In genomic region chr5:470961-471749, GRCh38 we compare ENCODE assay signal across 8 cellular contexts. TPM values are rescaled to one million over a fixed set of nuclear protein-coding genes. Genes with fewer than 3 reads are reported as not detected.
A peak's percentile ranks its signal among the peaks of the same experiment; 100 is the strongest.
DNase-seq lines count a peak whose midpoint lies in the region; ATAC-seq, FAIRE-seq and TF ChIP-seq lines count a peak whose summit lies in the region.

No MANE protein-coding gene starts in this region.

- H3K9me1 ChIP-seq in K562 (ENCODE audit: control insufficient read depth, insufficient read depth, low read length), result no peaks in the 10 kb centered on the region

- peaks cover 9 to 66% of the 10 kb centered on the region in 2 experiments; a peak in 4 of 5 replicates for H3K4me1 ChIP-seq in K562 (replicated peaks in 1 of 2; ENCODE audit: control insufficient read depth in 2 of 2, insufficient read depth in 2 of 2, low read length in 2 of 2)

- WGBS in K562 (ENCODE audit: insufficient coverage, low coverage, missing lambda C conversion rate), result 79% methylated on average over 31 of the region's 31 CpGs

- no peak for TF ChIP-seq EP300 in K562 (IDR thresholded peaks at IDR 0.05; ENCODE audit: low read length)

- intact Hi-C loops in CD14-positive monocyte (cut with micrococcal nuclease) (loop anchor here (5.0 to 10.0 kb wide), 3 partner anchors 74 to 424 kb away; partner anchors contain the start of genes CEP72 (in 2 of the 2), BRD9 (in 1 of the 2) and TRIP13 (in 1 of the 2)), K562 (cut with micrococcal nuclease) (loop anchor here (10.0 kb wide), 1 partner anchor 144 kb away; the partner anchor contains the start of gene CEP72), natural killer cell (cut with micrococcal nuclease) (no loop called here)

- peaks cover 7% of the 10 kb centered on the region for H4K20me1 ChIP-seq in K562 (replicated peaks; ENCODE audit: control insufficient read depth, insufficient read depth, low read length)

- H3K4me2 ChIP-seq in K562 (ENCODE audit: insufficient read depth, low read length), result peak overlapping the region; percentile 86

- TF ChIP-seq CTCF in CD14-positive monocyte (IDR thresholded peaks at IDR 0.05) (no peak), K562 (IDR thresholded peaks at IDR 0.05 in 2 of 3, conservative IDR thresholded peaks at IDR 0.05 in 1 of 3; ENCODE audit: insufficient read depth in 2 of 3, low read depth in 1 of 3, low read length in 3 of 3) (no peak), natural killer cell (IDR thresholded peaks at IDR 0.05) (no peak), GM10266 (IDR thresholded peaks at IDR 0.05; ENCODE audit: control insufficient read depth, insufficient read depth, low read depth, missing control alignments) (no peak)

- peaks cover 29% of the 10 kb centered on the region; the same call in 2 of the 3 replicates for H3K36me3 ChIP-seq in K562 (ENCODE audit: control insufficient read depth, insufficient read depth, low read length)

- H3K27me3 Mint-ChIP-seq in CD14-positive monocyte (ENCODE audit: low read depth in 3 of 3) (peaks cover 20 to 27% (median 27%) of the 10 kb centered on the region in 3 donors), IgD-negative memory B cell (peaks cover 5% of the 10 kb centered on the region), natural killer cell (ENCODE audit: low read depth in 2 of 2) (peaks cover 0 to 3% of the 10 kb centered on the region in 2 donors)

- H3K9ac ChIP-seq in K562 (ENCODE audit: insufficient read depth in 1 of 2, low read depth in 2 of 2, low read length in 2 of 2), result peak overlapping the region in 1 of 2 experiments; percentile 100; a peak in 2 of 4 replicates

- CTCF ChIA-PET in K562 (lab: Yijun Ruan, JAX; ENCODE audit: low intra/inter-chr PET ratio), result no interaction called here

- peaks cover 18 to 21% of the 10 kb centered on the region in 2 donors for H3K36me3 Mint-ChIP-seq in CD14-positive monocyte
- H3K36me3 Mint-ChIP-seq in IgD-negative memory B cell, result peaks cover 4% of the 10 kb centered on the region
- no peaks in the 10 kb centered on the region for H3K36me3 Mint-ChIP-seq in natural killer cell

- H3K9me3 Mint-ChIP-seq in CD14-positive monocyte (peaks cover 0 to 6% (median 2%) of the 10 kb centered on the region in 7 donors), IgD-negative memory B cell (no peaks in the 10 kb centered on the region), natural killer cell (no peaks in the 10 kb centered on the region)

- POLR2A ChIA-PET in K562 (lab: Yijun Ruan, JAX), result interaction anchor here (0.7 to 1.0 kb wide), 4 partner anchors 24 to 57 kb away, joined by 3 to 4 read pairs (median 4); no protein-coding TSS in a partner anchor

- FAIRE-seq in K562 (lab: Jason Lieb, UNC), result peak; percentile 55

- DNase-seq in CD14-positive monocyte (ENCODE audit: low spot score), result peak; percentile 40
- no peak for DNase-seq in K562 (ENCODE audit: extremely low read depth in 1 of 4, low spot score in 3 of 4)
- DNase-seq in natural killer cell, result no peak
- no peak for DNase-seq in GM10266 (ENCODE audit: extremely low spot score)
- no peak for DNase-seq in Kasumi-1 (lab: John Stamatoyannopoulos, UW)
- no peak for DNase-seq in KBM-7

- H3K27ac Mint-ChIP-seq in CD14-positive monocyte (no peak overlapping the region), IgD-negative memory B cell (peak overlapping the region in 2 of 3 donors; percentile 62 to 89), natural killer cell (peak overlapping the region; percentile 16 to 75)

- no peak overlapping the region for H2AFZ ChIP-seq in K562 (ENCODE audit: low read depth, low read length)

- TF ChIP-seq RAD21 in K562 (CRISPR knock-in tag; conservative IDR thresholded peaks at IDR 0.05 in 1 of 2, IDR thresholded peaks at IDR 0.05 in 1 of 2), result no peak

- H3K4me3 Mint-ChIP-seq in CD14-positive monocyte (peak overlapping the region; percentile 65 to 69), IgD-negative memory B cell (peak overlapping the region; percentile 79 to 89 (median 86)), natural killer cell (peak overlapping the region; percentile 60)

- H3K79me2 ChIP-seq in K562 (ENCODE audit: control insufficient read depth, insufficient read depth, low read length), result peaks cover 21% of the 10 kb centered on the region

- ATAC-seq in K562, result 0 out of 3 replicates have a peak, but pooled peaks have one; percentile 5
- no peak for ATAC-seq in natural killer cell
- ATAC-seq in HG03039 (IDR thresholded peaks at IDR 0.05; ENCODE audit: unreplicated experiment), result no peak

- no peak overlapping the region for H3K27ac ChIP-seq in K562 (ENCODE audit: extremely low read depth, low read depth, low read length)

- no peak for TF ChIP-seq POLR2A in K562 (conservative IDR thresholded peaks at IDR 0.05)

- no peaks in the 10 kb centered on the region for H3K9me3 ChIP-seq in K562 (replicated peaks; ENCODE audit: control insufficient read depth, insufficient read depth, low read depth, low read length)

- peaks cover 18% of the 10 kb centered on the region for H3K4me1 Mint-ChIP-seq in CD14-positive monocyte
- peaks cover 16 to 19% (median 16%) of the 10 kb centered on the region in 3 donors for H3K4me1 Mint-ChIP-seq in IgD-negative memory B cell
- H3K4me1 Mint-ChIP-seq in natural killer cell, result peaks cover 5 to 27% of the 10 kb centered on the region in 2 donors

- peak overlapping the region; percentile 89; the same call in 1 of the 2 replicates for H3K4me3 ChIP-seq in K562

- BruUV-seq in K562 (replicated peaks; lab: Mats Ljungman, UMichigan), result TSS peak; percentile 60

- peaks cover 4 to 14% of the 10 kb centered on the region in 2 experiments; a peak in 2 of 5 replicates for H3K27me3 ChIP-seq in K562 (ENCODE audit: control insufficient read depth in 2 of 2, insufficient read depth in 2 of 2, low read length in 2 of 2)

- in situ Hi-C loops in K562 (cut with MboI) (no loop called here), KBM-7 (cut with MboI; ENCODE audit: low pct_unique_long_range_greater_than_20kb, low sequenced_read_pairs) (no loop called here)

TF ChIP-seq in K562, 482 proteins besides CTCF, POLR2A, EP300 and RAD21 (continues in another document):
- TF ChIP-seq GATAD2B (IDR thresholded peaks at IDR 0.05; ENCODE audit: borderline replicate concordance), result no peak
- peak; percentile 11; the same call in 1 of the 2 replicates for TF ChIP-seq PHF8 (IDR thresholded peaks at IDR 0.05; ENCODE audit: borderline replicate concordance, low read length)
- peak in 1 of 2 experiments; percentile 42 for TF ChIP-seq E2F6 (IDR thresholded peaks at IDR 0.05; ENCODE audit: borderline replicate concordance in 1 of 2, extremely low read depth in 1 of 2, insufficient read depth in 1 of 2, insufficient read length in 1 of 2, low read depth in 1 of 2, low read length in 1 of 2, poor library complexity in 1 of 2, severe bottlenecking in 1 of 2)
- no peak for TF ChIP-seq TAF9B (IDR thresholded peaks at IDR 0.05; ENCODE audit: partially characterized antibody)

RNA-seq across cellular contexts. Expression of gene EXOC3, which starts 28.2 kb away (rescaled TPM):
- polyA plus RNA-seq in CD14-positive monocyte (10 to 100 TPM; 33.2 to 53.8 TPM), IgD-negative memory B cell (25.8 TPM), K562 (2011; rRNA removed) (15.5 and 18.8 TPM in 2 replicates), K562 (2014; fragmentation: Illumina TruSeq; extraction: Trizol) (22.9 and 25.8 TPM in 2 replicates), K562 (2014; fragmentation: Nextera tagmentation; extraction: Ambion mirVana) (1 to 10 TPM; 1.4 to 3.7 TPM), K562 (2014; rRNA removed) (25.6 and 26.4 TPM in 2 replicates)
- 103 and 177 TPM in 2 replicates for total RNA-seq in K562 (2011; cell fraction: chromatin; rRNA removed; ENCODE audit: low replicate concordance)
- total RNA-seq in K562 (2011; cell fraction: nucleolus; rRNA removed), result 66.8 and 69.0 TPM in 2 replicates
- total RNA-seq in K562 (2011; cell fraction: nucleoplasm; rRNA removed), result 75.2 and 79.0 TPM in 2 replicates
- total RNA-seq in K562 (2014; rRNA removed) (22.4 and 27.5 TPM in 2 replicates), K562 (2014; rRNA removed; fragmentation: Illumina TruSeq; extraction: Trizol) (13.9 and 16.5 TPM in 2 replicates), K562 (2015; rRNA removed; fragmentation: Illumina TruSeq; extraction: Trizol) (22.4 and 22.9 TPM in 2 replicates), K562 (2021) (41.0 and 41.9 TPM in 2 replicates), natural killer cell (10 to 100 TPM; 89.6 to 99.9 (median 96.3) TPM)
- polyA plus RNA-seq in K562 (2011; cell fraction: cytosol; rRNA removed), result 12.0 and 15.7 TPM in 2 replicates
- 37.6 and 54.4 TPM in 2 replicates for polyA plus RNA-seq in K562 (2011; cell fraction: nucleus; rRNA removed)
- 34.5 and 78.0 TPM in 2 replicates for polyA plus RNA-seq in K562 (2012)
- polyA minus RNA-seq in K562 (2011; rRNA and poly(A)+ RNA removed), result 13.4 and 17.1 TPM in 2 replicates
- 14.6 and 14.7 TPM in 2 replicates for polyA minus RNA-seq in K562 (2011; cell fraction: cytosol; rRNA and poly(A)+ RNA removed)
- polyA minus RNA-seq in K562 (2011; cell fraction: nucleus; rRNA and poly(A)+ RNA removed), result 18.3 and 25.2 TPM in 2 replicates

RNA-seq across cellular contexts. Expression of gene SLC9A3, which starts 53.1 kb away (rescaled TPM):
- polyA plus RNA-seq in CD14-positive monocyte (under 1 TPM; 0.31 to 0.42 TPM), IgD-negative memory B cell (1.2 TPM), K562 (2011; rRNA removed) (2.6 and 3.7 TPM in 2 replicates), K562 (2014; fragmentation: Illumina TruSeq; extraction: Trizol) (3.6 and 3.7 TPM in 2 replicates), K562 (2014; fragmentation: Nextera tagmentation; extraction: Ambion mirVana) (not detected), K562 (2014; rRNA removed) (5.8 and 7.3 TPM in 2 replicates)
- 2.7 and 4.4 TPM in 2 replicates for total RNA-seq in K562 (2011; cell fraction: chromatin; rRNA removed; ENCODE audit: low replicate concordance)
- total RNA-seq in K562 (2011; cell fraction: nucleolus; rRNA removed), result 4.6 and 5.5 TPM in 2 replicates
- 3.2 and 4.1 TPM in 2 replicates for total RNA-seq in K562 (2011; cell fraction: nucleoplasm; rRNA removed)
- total RNA-seq in K562 (2014; rRNA removed) (4.7 and 6.7 TPM in 2 replicates), K562 (2014; rRNA removed; fragmentation: Illumina TruSeq; extraction: Trizol) (1.3 and 1.5 TPM in 2 replicates), K562 (2015; rRNA removed; fragmentation: Illumina TruSeq; extraction: Trizol) (2.1 and 2.9 TPM in 2 replicates), K562 (2021) (4.0 and 4.4 TPM in 2 replicates), natural killer cell (1 to 10 TPM in 1 of 3 donors, under 1 TPM in 2; 0.61 to 1.1 (median 0.73) TPM)
- 3.0 and 6.6 TPM in 2 replicates for polyA plus RNA-seq in K562 (2011; cell fraction: cytosol; rRNA removed)
- polyA plus RNA-seq in K562 (2011; cell fraction: nucleus; rRNA removed), result 4.7 and 8.2 TPM in 2 replicates
- 3.0 and 3.6 TPM in 2 replicates for polyA plus RNA-seq in K562 (2012)
- 0.99 and 1.2 TPM in 2 replicates for polyA minus RNA-seq in K562 (2011; rRNA and poly(A)+ RNA removed)
- 0.82 and 2.1 TPM in 2 replicates for polyA minus RNA-seq in K562 (2011; cell fraction: cytosol; rRNA and poly(A)+ RNA removed)
- 3.0 and 3.6 TPM in 2 replicates for polyA minus RNA-seq in K562 (2011; cell fraction: nucleus; rRNA and poly(A)+ RNA removed)

Comparison
In these comparisons a context has a peak if more than half of its experiments do, and no peak if none do; other contexts are left out.
1. H3K27ac Mint-ChIP-seq: peak in IgD-negative memory B cell (2 of 3) and natural killer cell (2 of 2); none in CD14-positive monocyte (0 of 7).
2. Peak in every context shown above with its lines, with median percentiles within 50 percentile points of each other: H3K4me3 Mint-ChIP-seq.